15 cellular contexts compared by ENCODE assay signal in genomic region chr12:122185079-122185478, GRCh38. TPM values are rescaled to one million over a fixed set of nuclear protein-coding genes. Genes with fewer than 3 reads are reported as not detected.
DNase-seq lines count a peak whose midpoint lies in the region; ATAC-seq and TF ChIP-seq lines count a peak whose summit lies in the region.
"Had no signal": no experiment of that assay in that cellular context is flagged by ENCODE, and none has a peak within 500 bp of the region (broad histone marks: within the 10 kb centered on the region; RNA-seq: fewer than 3 reads in every experiment).

No MANE protein-coding gene starts in this region.

- H3K27ac ChIP-seq in HEK293 (ENCODE audit: extremely low read depth, low read depth, low read length) (no peak overlapping the region), right lobe of liver (peak overlapping the region in 2 of 3 donors; percentile 49 to 53), upper lobe of right lung (no peak overlapping the region)
- H3K27ac ChIP-seq: KMS-11 had no signal

- peaks cover 17% of the 10 kb centered on the region for H3K27me3 Mint-ChIP-seq in WTC11 (ENCODE audit: low read depth)
- peaks cover 23% of the 10 kb centered on the region for H3K27me3 Mint-ChIP-seq in stimulated activated memory B cell treated with anti-CD40 and anti-IgM and Interleukin-4, amounts not matched to agents 10 μg/mL and 1 μg/mL and 100 μg/mL, for 72 hours

- TF ChIP-seq POLR2A in right lobe of liver (IDR thresholded peaks at IDR 0.05): no peak

- POLR2A ChIA-PET in HEK293 (lab: Yijun Ruan, JAX) (no interaction called here), WTC11 (lab: Charles Lee) (interaction anchor here (0.6 kb wide), 1 partner anchor 64 kb away, joined by 3 read pairs; no protein-coding TSS in a partner anchor)

- CTCF ChIA-PET in HEK293 (lab: Yijun Ruan, JAX) (no interaction called here), WTC11 (lab: Charles Lee) (no interaction called here)

- H3K4me3 Mint-ChIP-seq in WTC11: no peak overlapping the region
- H3K4me3 Mint-ChIP-seq in stimulated activated memory B cell treated with anti-CD40 and anti-IgM and Interleukin-4, amounts not matched to agents 10 μg/mL and 1 μg/mL and 100 μg/mL, for 72 hours: no peak overlapping the region

- H3K4me3 ChIP-seq in HEK293 (ENCODE audit: low read depth, low read length) (no peak overlapping the region), right lobe of liver (peak overlapping the region in 1 of 3 donors; percentile 29), upper lobe of right lung (no peak overlapping the region)

- no peaks in the 10 kb centered on the region for H3K9me3 Mint-ChIP-seq in WTC11
- no peaks in the 10 kb centered on the region for H3K9me3 Mint-ChIP-seq in stimulated activated memory B cell treated with anti-CD40 and anti-IgM and Interleukin-4, amounts not matched to agents 10 μg/mL and 1 μg/mL and 100 μg/mL, for 72 hours

- no peaks in the 10 kb centered on the region for H3K36me3 Mint-ChIP-seq in WTC11
- no peaks in the 10 kb centered on the region for H3K36me3 Mint-ChIP-seq in stimulated activated memory B cell treated with anti-CD40 and anti-IgM and Interleukin-4, amounts not matched to agents 10 μg/mL and 1 μg/mL and 100 μg/mL, for 72 hours

- intact Hi-C loops in right lobe of liver (cut with DNase I) (no loop called here), upper lobe of right lung (cut with DNase I) (no loop called here)

- ATAC-seq in WTC11: no peak
- no peak for ATAC-seq in right lobe of liver
- no peak for ATAC-seq in stimulated activated memory B cell treated with anti-CD40 and anti-IgM and Interleukin-4, amounts not matched to agents 10 μg/mL and 1 μg/mL and 100 μg/mL, for 72 hours
- no peak for ATAC-seq in upper lobe of right lung
- ATAC-seq: PC-3 had no signal

- H3K27me3 ChIP-seq in right lobe of liver (no peaks in the 10 kb centered on the region), upper lobe of right lung (no peaks in the 10 kb centered on the region)

- DNase-seq in WTC11 (ENCODE audit: low spot score) (no peak), right lobe of liver (no peak), upper lobe of right lung (no peak), DMS53 treated with DMSO at 0.1 percent for 48 hours (lab: John Stamatoyannopoulos, UW; ENCODE audit: unreplicated experiment) (no peak)
- DNase-seq in stimulated activated CD4-positive, alpha-beta T cell treated with anti-CD3 and anti-CD28 coated beads, Interleukin-12 subunit alpha, Interleukin-12 subunit beta, amount 100 ng/mL, for 4 hours: no peak
- DNase-seq: ACHN, DMS 273 treated with DMSO at 0.1 percent for 48 hours, H7, NCI-H1694 treated with DMSO at 0.1 percent for 48 hours, NCI-H510A, NCI-H748 treated with DMSO at 0.1 percent for 48 hours, PC-3 had no signal

- H3K36me3 ChIP-seq in HEK293 (ENCODE audit: control insufficient read depth in 2 of 2, insufficient read depth in 1 of 2, low read length in 2 of 2): no peaks in the 10 kb centered on the region
- no peaks in the 10 kb centered on the region for H3K36me3 ChIP-seq in right lobe of liver
- H3K36me3 ChIP-seq in upper lobe of right lung: no peaks in the 10 kb centered on the region

- H3K4me1 ChIP-seq in HEK293 (ENCODE audit: control insufficient read depth, insufficient read depth, low read length) (no peaks in the 10 kb centered on the region), right lobe of liver (peaks cover 0 to 19% (median 0%) of the 10 kb centered on the region in 4 donors), upper lobe of right lung (peaks cover 5% of the 10 kb centered on the region)

- 87% methylated on average over 3 of the region's 7 CpGs for WGBS in right lobe of liver (ENCODE audit: insufficient coverage, low coverage, low lambda C conversion rate, missing lambda C conversion rate)

- no peak overlapping the region for H3K27ac Mint-ChIP-seq in WTC11
- peak overlapping the region; percentile 84 for H3K27ac Mint-ChIP-seq in stimulated activated memory B cell treated with anti-CD40 and anti-IgM and Interleukin-4, amounts not matched to agents 10 μg/mL and 1 μg/mL and 100 μg/mL, for 72 hours

- H3K4me1 Mint-ChIP-seq in WTC11: peaks cover 3% of the 10 kb centered on the region; the same call in 1 of the 2 replicates
- peaks cover 23% of the 10 kb centered on the region for H3K4me1 Mint-ChIP-seq in stimulated activated memory B cell treated with anti-CD40 and anti-IgM and Interleukin-4, amounts not matched to agents 10 μg/mL and 1 μg/mL and 100 μg/mL, for 72 hours

- H3K9me3 ChIP-seq in HEK293 (ENCODE audit: control insufficient read depth, insufficient read depth, low read depth, low read length) (no peaks in the 10 kb centered on the region), right lobe of liver (no peaks in the 10 kb centered on the region), upper lobe of right lung (no peaks in the 10 kb centered on the region)

- TF ChIP-seq CTCF in HEK293 (tag by site-specific recombination; IDR thresholded peaks at IDR 0.05) (no peak), WTC11 (IDR thresholded peaks at IDR 0.05) (no peak), right lobe of liver (IDR thresholded peaks at IDR 0.05) (no peak), upper lobe of right lung (IDR thresholded peaks at IDR 0.05) (no peak)

TF ChIP-seq in HEK293, 187 proteins besides CTCF, POLR2A, EP300 and RAD21:
- peak; percentile 82 for TF ChIP-seq ZNF121 (tag by site-specific recombination; IDR thresholded peaks at IDR 0.05)
- TF ChIP-seq, protein P1, sequence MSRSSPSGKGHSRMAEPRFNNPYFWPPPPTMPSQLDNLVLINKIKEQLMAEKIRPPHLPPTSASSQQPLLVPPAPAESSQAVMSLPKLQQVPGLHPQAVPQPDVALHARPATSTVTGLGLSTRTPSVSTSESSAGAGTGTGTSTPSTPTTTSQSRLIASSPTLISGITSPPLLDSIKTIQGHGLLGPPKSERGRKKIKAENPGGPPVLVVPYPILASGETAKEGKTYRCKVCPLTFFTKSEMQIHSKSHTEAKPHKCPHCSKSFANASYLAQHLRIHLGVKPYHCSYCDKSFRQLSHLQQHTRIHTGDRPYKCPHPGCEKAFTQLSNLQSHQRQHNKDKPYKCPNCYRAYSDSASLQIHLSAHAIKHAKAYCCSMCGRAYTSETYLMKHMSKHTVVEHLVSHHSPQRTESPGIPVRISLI (tag by site-specific recombination; IDR thresholded peaks at IDR 0.05): no peak
TF ChIP-seq in HEK293: peak in this region for 1.

TF ChIP-seq in WTC11, 78 proteins besides CTCF, POLR2A, EP300 and RAD21:
- no peak for TF ChIP-seq RELA (CRISPR knock-in tag; IDR thresholded peaks at IDR 0.05; ENCODE audit: borderline replicate concordance)
- peak; percentile 85 for TF ChIP-seq ZNF121 (CRISPR knock-in tag; IDR thresholded peaks at IDR 0.05)

RNA-seq across cellular contexts. Expression of gene LRRC43, which starts 2.2 kb away (rescaled TPM):
- 0.21 to 0.64 TPM (median 0.22 TPM) in 3 replicates for total RNA-seq in WTC11 (2021)
- under 1 TPM in 3 of 6 experiments, not detected in 3; 0.26 to 0.37 (median 0.31) TPM for total RNA-seq in right lobe of liver
- total RNA-seq in upper lobe of right lung: not detected
- total RNA-seq: H7 had no signal

RNA-seq across cellular contexts. Expression of gene IL31, which starts 11.1 kb away (rescaled TPM):
- total RNA-seq in WTC11 (2021) (not detected in 3 replicates), right lobe of liver (not detected), upper lobe of right lung (not detected)
- total RNA-seq: H7, PC-3 had no signal

RNA-seq across cellular contexts. Expression of gene B3GNT4, which starts 18.4 kb away (rescaled TPM):
- total RNA-seq in WTC11 (2021): 1.6 to 2.0 TPM (median 1.6 TPM) in 3 replicates
- total RNA-seq in right lobe of liver: under 1 TPM in 2 of 6 experiments, not detected in 4; 0.42 to 0.43 TPM
- total RNA-seq in upper lobe of right lung: 0.46 TPM

RNA-seq across cellular contexts. Expression of gene DIABLO, which starts 40.8 kb away (rescaled TPM):
- total RNA-seq in WTC11 (2021) (57.3 to 62.4 TPM (median 61.7 TPM) in 3 replicates), right lobe of liver (10 to 100 TPM; 21.0 to 41.0 (median 24.1) TPM), upper lobe of right lung (31.9 TPM)

Comparison
In these comparisons a context has a peak if more than half of its experiments do, and no peak if none do; other contexts are left out.
1. H3K27ac ChIP-seq: peak in right lobe of liver (2 of 3); none in HEK293 (single experiment) and upper lobe of right lung (single experiment).
2. Of the 8 proteins assayed by ChIP-seq in both HEK293 and WTC11: peak only in HEK293: none; only in WTC11: none; in both: ZNF121; in neither: 7.